29 cellular contexts compared by ENCODE assay signal in the genomic region with DNA sequence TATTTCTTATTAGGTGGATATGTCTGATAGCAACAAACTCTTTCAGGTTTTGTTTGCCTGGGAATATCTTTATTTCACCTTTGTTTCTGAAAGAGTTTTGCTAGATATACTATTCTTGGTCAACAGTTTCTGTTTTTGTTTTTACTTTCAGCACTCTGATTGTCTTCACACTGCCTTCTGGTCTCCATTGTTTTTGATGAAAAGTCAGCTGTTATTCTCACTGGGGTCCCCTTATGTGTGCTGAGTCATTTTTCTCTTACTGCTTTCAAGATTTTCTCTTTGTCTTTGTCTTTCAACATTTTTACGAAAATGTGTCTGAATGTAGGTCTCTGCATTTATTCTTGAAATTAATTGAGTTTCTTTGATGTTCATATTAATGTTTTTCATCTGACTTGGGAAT. TPM values are rescaled to one million over a fixed set of nuclear protein-coding genes. Genes with fewer than 3 reads are reported as not detected.
"Had no signal": no experiment of that assay in that cellular context is flagged by ENCODE, and none has a peak within 500 bp of the region (broad histone marks: within the 10 kb centered on the region; RNA-seq: fewer than 3 reads in every experiment).

No MANE protein-coding gene starts in this region.

- H3K4me3 Mint-ChIP-seq: naive thymus-derived CD8-positive, alpha-beta T cell; stimulated activated naive B cell treated with anti-CD40 and anti-IgM and Interleukin-4, amounts not matched to agents 10 μg/mL and 1 μg/mL and 100 μg/mL, for 72 hours; stimulated activated naive CD8-positive, alpha-beta T cell treated with anti-CD3 and anti-CD28 coated beads, Interleukin-15, amount 100 ng/mL, for 72 hours had no signal

- H3K4me3 ChIP-seq: dorsolateral prefrontal cortex, heart left ventricle, mucosa of descending colon, sigmoid colon, skin epidermis, testis, tibial nerve, upper lobe of right lung had no signal

- H3K27me3 Mint-ChIP-seq: stimulated activated naive B cell treated with anti-CD40 and anti-IgM and Interleukin-4, amounts not matched to agents 10 μg/mL and 1 μg/mL and 100 μg/mL, for 72 hours had no signal

- H3K27me3 ChIP-seq: dorsolateral prefrontal cortex, heart left ventricle, neutrophil, sigmoid colon, testis, tibial nerve, upper lobe of right lung had no signal

- H3K27ac ChIP-seq: dorsolateral prefrontal cortex, heart left ventricle, neutrophil, sigmoid colon, skin epidermis, testis, tibial nerve, upper lobe of right lung had no signal

- ATAC-seq: esophagus mucosa; heart left ventricle; left lobe of liver; mucosa of descending colon; naive thymus-derived CD8-positive, alpha-beta T cell; stimulated activated naive B cell treated with anti-CD40 and anti-IgM and Interleukin-4, amounts not matched to agents 10 μg/mL and 1 μg/mL and 100 μg/mL, for 72 hours; stimulated activated naive CD8-positive, alpha-beta T cell treated with anti-CD3 and anti-CD28 coated beads, Interleukin-15, amount 100 ng/mL, for 72 hours; upper lobe of right lung had no signal

- H3K36me3 ChIP-seq: heart left ventricle, neutrophil, sigmoid colon, tibial nerve, upper lobe of right lung had no signal

- H3K27ac Mint-ChIP-seq: stimulated activated naive B cell treated with anti-CD40 and anti-IgM and Interleukin-4, amounts not matched to agents 10 μg/mL and 1 μg/mL and 100 μg/mL, for 72 hours; stimulated activated naive CD8-positive, alpha-beta T cell treated with anti-CD3 and anti-CD28 coated beads, Interleukin-15, amount 100 ng/mL, for 72 hours had no signal

- DNase-seq: cortex of kidney; dorsolateral prefrontal cortex; effector CD8-positive, alpha-beta T cell; heart left ventricle; hypothalamus; islet precursor cell; mammary epithelial cell; mucosa of descending colon; naive thymus-derived CD8-positive, alpha-beta T cell; sigmoid colon; stimulated activated CD4-positive, alpha-beta T cell treated with anti-CD3 and anti-CD28 coated beads, Interleukin-2, amount 100 ng/mL, for 24 hours; stimulated activated CD4-positive, alpha-beta T cell treated with anti-CD3 and anti-CD28 coated beads, Interleukin-4, amount 100 ng/mL, for 4 hours; stimulated activated naive B cell treated with anti-CD40 and anti-IgM and Interleukin-4, amounts not matched to agents 10 μg/mL and 1 μg/mL and 100 μg/mL, for 72 hours; stimulated activated naive CD8-positive, alpha-beta T cell treated with anti-CD3 and anti-CD28 coated beads, Interleukin-15, amount 100 ng/mL, for 72 hours; testis; upper lobe of right lung had no signal

- H3K4me1 ChIP-seq: sigmoid colon, testis had no signal

- H3K9me3 ChIP-seq: neutrophil, sigmoid colon, testis, upper lobe of right lung had no signal

RNA-seq across cellular contexts. Expression of gene TMEM72, which starts 33.2 kb away (rescaled TPM):
- total RNA-seq: esophagus mucosa; fibroblast of lung; frontal cortex; glomerular endothelial cell; left lobe of liver; lower leg skin; mammary epithelial cell; mesenteric fat pad; naive thymus-derived CD8-positive, alpha-beta T cell; osteoblast; pulmonary artery endothelial cell; subcutaneous adipose tissue; upper lobe of right lung had no signal
- polyA plus RNA-seq: fibroblast of lung; heart left ventricle; mammary epithelial cell; naive thymus-derived CD8-positive, alpha-beta T cell had no signal

RNA-seq across cellular contexts. Expression of gene DEPP1, which starts 34.3 kb away (rescaled TPM):
- total RNA-seq: naive thymus-derived CD8-positive, alpha-beta T cell had no signal
- polyA plus RNA-seq: naive thymus-derived CD8-positive, alpha-beta T cell had no signal
